ENCODE assay signal across 17 cellular contexts in genomic region chr1:75719810-75720209, GRCh38. TPM values are rescaled to one million over a fixed set of nuclear protein-coding genes. Genes with fewer than 3 reads are reported as not detected.
A peak's percentile ranks its signal among the peaks of the same experiment; 100 is the strongest.
DNase-seq lines count a peak whose midpoint lies in the region; ATAC-seq and TF ChIP-seq lines count a peak whose summit lies in the region.
"Had no signal": no experiment of that assay in that cellular context is flagged by ENCODE, and none has a peak within 500 bp of the region (broad histone marks: within the 10 kb centered on the region; RNA-seq: fewer than 3 reads in every experiment).

No MANE protein-coding gene starts in this region.

- H4K20me1 ChIP-seq in GM23338 (replicated peaks; ENCODE audit: insufficient read depth) (no peaks in the 10 kb centered on the region), Loucy (ENCODE audit: insufficient read depth, low read length, poor library complexity, severe bottlenecking) (peaks cover under 1% of the 10 kb centered on the region), neural progenitor cell (ENCODE audit: low read depth) (no peaks in the 10 kb centered on the region)
- H4K20me1 ChIP-seq: BLaER1 had no signal

- H3K9ac ChIP-seq in Loucy (ENCODE audit: low read depth, low read length, poor library complexity, severe bottlenecking): no peak overlapping the region
- no peak overlapping the region for H3K9ac ChIP-seq in endodermal cell (ENCODE audit: extremely low read depth, low read length, poor library complexity, severe bottlenecking)
- H3K9ac ChIP-seq in neural progenitor cell: no peak overlapping the region
- H3K9ac ChIP-seq: BLaER1, GM23248 had no signal

- ATAC-seq in GM23338: no peak
- ATAC-seq: GM12878 had no signal

- H3K9me3 Mint-ChIP-seq in GM23338: peaks cover 13% of the 10 kb centered on the region
- H3K9me3 Mint-ChIP-seq in endodermal cell: peaks cover 10% of the 10 kb centered on the region
- H3K9me3 Mint-ChIP-seq in neural progenitor cell: no peaks in the 10 kb centered on the region
- peaks cover 5% of the 10 kb centered on the region for H3K9me3 Mint-ChIP-seq in glutamatergic neuron (ENCODE audit: unreplicated experiment)
- H3K9me3 Mint-ChIP-seq: HFFc6 had no signal

- 80% methylated on average over 2 of the region's 2 CpGs; no CpG with 5 or more reads in 1 of the 2 experiments for WGBS in endodermal cell (ENCODE audit: insufficient coverage in 1 of 2, insufficient read length in 1 of 2), 2 experiments

- DNase-seq in GM23338 (ENCODE audit: low spot score) (peak; percentile 25), endodermal cell (no peak), neural progenitor cell (ENCODE audit: low spot score) (peak; percentile 31), glutamatergic neuron (no peak), MG63 (no peak), breast epithelium (ENCODE audit: low spot score in 2 of 2) (no peak)
- DNase-seq: 8988T; AML-193; Calu3; CD4-positive, CD25-positive, alpha-beta regulatory T cell; DMS 273 treated with DMSO at 0.1 percent for 48 hours; GM23248; HCEC 1CT; HFFc6 had no signal

- H3K4me1 ChIP-seq in GM23338 (ENCODE audit: insufficient read depth): peaks cover 6% of the 10 kb centered on the region
- peaks cover 38% of the 10 kb centered on the region for H3K4me1 ChIP-seq in Loucy (ENCODE audit: insufficient read depth, low read length, poor library complexity, severe bottlenecking)
- H3K4me1 ChIP-seq in endodermal cell (ENCODE audit: control insufficient read depth, insufficient read depth, low read length): peaks cover 7% of the 10 kb centered on the region
- H3K4me1 ChIP-seq in neural progenitor cell: peaks cover 18% of the 10 kb centered on the region
- H3K4me1 ChIP-seq in breast epithelium: no peaks in the 10 kb centered on the region

- H3K9me2 ChIP-seq in GM23338 (ENCODE audit: insufficient read depth): peaks cover 3% of the 10 kb centered on the region; the same call in 1 of the 2 replicates
- H3K9me2 ChIP-seq in Loucy (replicated peaks; ENCODE audit: low read depth, low read length): no peaks in the 10 kb centered on the region

- peaks cover 16% of the 10 kb centered on the region for H3K4me1 Mint-ChIP-seq in GM23338
- H3K4me1 Mint-ChIP-seq in endodermal cell: peaks cover 17% of the 10 kb centered on the region
- H3K4me1 Mint-ChIP-seq in neural progenitor cell: peaks cover 11% of the 10 kb centered on the region
- no peaks in the 10 kb centered on the region for H3K4me1 Mint-ChIP-seq in glutamatergic neuron (ENCODE audit: low read depth, unreplicated experiment)

- H3K36me3 Mint-ChIP-seq in GM23338 (ENCODE audit: low read depth) (peaks cover 9% of the 10 kb centered on the region; the same call in 2 of the 3 replicates), endodermal cell (ENCODE audit: low read depth) (no peaks in the 10 kb centered on the region), neural progenitor cell (no peaks in the 10 kb centered on the region), glutamatergic neuron (ENCODE audit: unreplicated experiment) (no peaks in the 10 kb centered on the region)
- H3K36me3 Mint-ChIP-seq: CD4-positive, CD25-positive, alpha-beta regulatory T cell had no signal

- H2AFZ ChIP-seq in GM23338 (peak overlapping the region; percentile 74), Loucy (ENCODE audit: low read length) (no peak overlapping the region), neural progenitor cell (replicated peaks) (peak overlapping the region; percentile 73)
- H2AFZ ChIP-seq: GM23248 had no signal

- TF ChIP-seq POLR2A in breast epithelium (IDR thresholded peaks at IDR 0.05): no peak

- intact Hi-C loops in breast epithelium (cut with DNase I; ENCODE audit: low total_unique reads): no loop called here

- H3K27me3 ChIP-seq in GM23338 (ENCODE audit: insufficient read depth) (no peaks in the 10 kb centered on the region), Loucy (ENCODE audit: insufficient read depth, low read length, poor library complexity, severe bottlenecking) (no peaks in the 10 kb centered on the region), endodermal cell (ENCODE audit: control insufficient read depth, insufficient read depth, low read length, poor library complexity, severe bottlenecking) (no peaks in the 10 kb centered on the region), neural progenitor cell (no peaks in the 10 kb centered on the region), MG63 (no peaks in the 10 kb centered on the region), breast epithelium (no peaks in the 10 kb centered on the region)
- H3K27me3 ChIP-seq: BLaER1 had no signal

- H3K27me3 Mint-ChIP-seq in GM23338 (ENCODE audit: insufficient read depth, low read depth, poor library complexity) (no peaks in the 10 kb centered on the region), endodermal cell (ENCODE audit: insufficient read depth) (no peaks in the 10 kb centered on the region), neural progenitor cell (ENCODE audit: insufficient read depth, low read depth) (no peaks in the 10 kb centered on the region), glutamatergic neuron (ENCODE audit: unreplicated experiment) (peaks cover 6% of the 10 kb centered on the region)

- H3K4me2 ChIP-seq in GM23338 (0 out of 2 replicates have a peak overlapping the region, but pooled peaks have one; percentile 19), Loucy (ENCODE audit: low read depth, low read length, poor library complexity, severe bottlenecking) (peak overlapping the region; percentile 69), neural progenitor cell (no peak overlapping the region)
- H3K4me2 ChIP-seq: BLaER1 had no signal

- H3F3A ChIP-seq in GM23338 (replicated peaks; ENCODE audit: low read depth) (no peaks in the 10 kb centered on the region), Loucy (ENCODE audit: low read depth) (0 out of 2 replicates have a peak, but pooled peaks cover 5% of the 10 kb centered on the region), neural progenitor cell (ENCODE audit: low read depth) (peaks cover 25% of the 10 kb centered on the region)

- no peaks in the 10 kb centered on the region for H3K36me3 ChIP-seq in GM23338 (ENCODE audit: insufficient read depth)
- no peaks in the 10 kb centered on the region for H3K36me3 ChIP-seq in Loucy (ENCODE audit: insufficient read depth, low read length)
- no peaks in the 10 kb centered on the region for H3K36me3 ChIP-seq in endodermal cell (ENCODE audit: control insufficient read depth, insufficient read depth, low read length)
- H3K36me3 ChIP-seq in neural progenitor cell: no peaks in the 10 kb centered on the region
- H3K36me3 ChIP-seq in MG63: 0 out of 2 replicates have a peak, but pooled peaks cover 2% of the 10 kb centered on the region
- H3K36me3 ChIP-seq in breast epithelium: no peaks in the 10 kb centered on the region
- H3K36me3 ChIP-seq: BLaER1 had no signal

- no peaks in the 10 kb centered on the region for H3K79me2 ChIP-seq in GM23338 (replicated peaks; ENCODE audit: insufficient read depth)
- peaks cover 12% of the 10 kb centered on the region for H3K79me2 ChIP-seq in Loucy (ENCODE audit: insufficient read depth, low read length)
- peaks cover under 1% of the 10 kb centered on the region for H3K79me2 ChIP-seq in neural progenitor cell (ENCODE audit: low read depth)

- TF ChIP-seq CTCF in GM23338 (conservative IDR thresholded peaks at IDR 0.05; ENCODE audit: low read depth in 2 of 2) (no peak), Loucy (conservative IDR thresholded peaks at IDR 0.05; ENCODE audit: low read length) (no peak), endodermal cell (conservative IDR thresholded peaks at IDR 0.05) (no peak), neural progenitor cell (IDR thresholded peaks at IDR 0.05) (no peak), glutamatergic neuron (IDR thresholded peaks at IDR 0.05; ENCODE audit: partially characterized antibody, unreplicated experiment) (no peak), breast epithelium (IDR thresholded peaks at IDR 0.05) (no peak)

- H3K9me3 ChIP-seq in Loucy (ENCODE audit: insufficient read depth, low read depth, low read length): no peaks in the 10 kb centered on the region
- H3K9me3 ChIP-seq in endodermal cell (ENCODE audit: control insufficient read depth, low read length): peaks cover 30% of the 10 kb centered on the region
- no peaks in the 10 kb centered on the region for H3K9me3 ChIP-seq in neural progenitor cell (ENCODE audit: low read depth)
- H3K9me3 ChIP-seq in MG63: no peaks in the 10 kb centered on the region
- H3K9me3 ChIP-seq in breast epithelium: no peaks in the 10 kb centered on the region
- H3K9me3 ChIP-seq: BLaER1 had no signal

- H3K27ac Mint-ChIP-seq in GM23338 (no peak overlapping the region), endodermal cell (no peak overlapping the region), neural progenitor cell (no peak overlapping the region), glutamatergic neuron (ENCODE audit: unreplicated experiment) (no peak overlapping the region)
- H3K27ac Mint-ChIP-seq: CD4-positive, CD25-positive, alpha-beta regulatory T cell; HFFc6 had no signal

- no peak overlapping the region for H3K4me3 Mint-ChIP-seq in GM23338
- H3K4me3 Mint-ChIP-seq in endodermal cell: no peak overlapping the region
- H3K4me3 Mint-ChIP-seq in neural progenitor cell: no peak overlapping the region
- H3K4me3 Mint-ChIP-seq in glutamatergic neuron (ENCODE audit: unreplicated experiment): no peak overlapping the region
- H3K4me3 Mint-ChIP-seq: HFFc6 had no signal

- H3K27ac ChIP-seq in GM23338 (ENCODE audit: low read depth): no peak overlapping the region; the same call in 1 of the 2 replicates
- H3K27ac ChIP-seq in endodermal cell (ENCODE audit: low read depth, low read length): no peak overlapping the region
- H3K27ac ChIP-seq in neural progenitor cell: no peak overlapping the region
- no peak overlapping the region for H3K27ac ChIP-seq in breast epithelium
- H3K27ac ChIP-seq: BLaER1, GM23248 had no signal

- H3K4me3 ChIP-seq in GM23338 (no peak overlapping the region), Loucy (ENCODE audit: low read length, poor library complexity, severe bottlenecking) (no peak overlapping the region), endodermal cell (ENCODE audit: low read length) (peak overlapping the region; percentile 58), neural progenitor cell (no peak overlapping the region), MG63 (no peak overlapping the region), breast epithelium (no peak overlapping the region)
- H3K4me3 ChIP-seq: BLaER1, GM12878, GM23248 had no signal

RNA-seq across cellular contexts. Expression of gene ACADM, which starts 4.7 kb away (rescaled TPM):
- 35.3 and 37.7 TPM in 2 replicates for total RNA-seq in GM23338 (2014; rRNA removed; shearing (Covaris generic))
- polyA plus RNA-seq in GM23338 (2016; fragmentation: Nextera tagmentation; extraction: Ambion mirVana): 43.7 and 52.8 TPM in 2 replicates
- 10 to 100 TPM; 63.5 to 68.0 TPM for total RNA-seq in endodermal cell
- polyA plus RNA-seq in endodermal cell (2013, experiment 1 of 2): 53.5 TPM
- 45.9 TPM for polyA plus RNA-seq in endodermal cell (2013, experiment 2 of 2)
- total RNA-seq in neural progenitor cell (ENCODE audit: low replicate concordance): 46.4 and 85.1 TPM in 2 replicates
- total RNA-seq in glutamatergic neuron (ENCODE audit: unreplicated experiment): 70.3 TPM
- 26.9 and 62.7 TPM in 2 replicates for total RNA-seq in MG63 (2014; rRNA removed; shearing (Covaris generic); ENCODE audit: low replicate concordance)
- total RNA-seq in breast epithelium: 10 to 100 TPM; 46.7 to 62.9 (median 50.5) TPM

Comparison
In these comparisons a context has a peak if more than half of its experiments do, and no peak if none do; other contexts are left out.
1. DNase-seq: peak in GM23338 (single experiment) and neural progenitor cell (single experiment); none in endodermal cell (single experiment), glutamatergic neuron (single experiment), MG63 (single experiment) and breast epithelium (0 of 2).